ENCODE assay signal across 8 cellular contexts in genomic region chr2:48420512-48421197, GRCh38. TPM values are rescaled to one million over a fixed set of nuclear protein-coding genes. Genes with fewer than 3 reads are reported as not detected.
A peak's percentile ranks its signal among the peaks of the same experiment; 100 is the strongest.
DNase-seq lines count a peak whose midpoint lies in the region; ATAC-seq and TF ChIP-seq lines count a peak whose summit lies in the region.

No MANE protein-coding gene starts in this region.

- peak overlapping the region; percentile 4 for H3K4me3 Mint-ChIP-seq in activated B cell treated with CpG ODN at 0.5 μM for 24 hours

- ATAC-seq in GM19025 (IDR thresholded peaks at IDR 0.05; ENCODE audit: low read depth, unreplicated experiment) (peak; percentile 67), HG03280 (IDR thresholded peaks at IDR 0.05; ENCODE audit: unreplicated experiment) (peak; percentile 86), activated B cell treated with CpG ODN at 0.5 μM for 24 hours (ENCODE audit: low read depth) (peak; percentile 91)

- peaks cover 8% of the 10 kb centered on the region for H3K27me3 Mint-ChIP-seq in activated B cell treated with CpG ODN at 0.5 μM for 24 hours

- H3K36me3 Mint-ChIP-seq in activated B cell treated with CpG ODN at 0.5 μM for 24 hours (ENCODE audit: low read depth), result no peaks in the 10 kb centered on the region

- CTCF ChIA-PET in activated B cell treated with CpG ODN at 0.5 μM for 24 hours (lab: Charles Lee), result interaction anchor here (0.5 to 4.6 kb wide), 9 partner anchors 12 to 563 kb away, joined by 3 to 27 read pairs (median 3); no protein-coding TSS in a partner anchor

- TF ChIP-seq CTCF in AG09309 (IDR thresholded peaks at IDR 0.05; ENCODE audit: control insufficient read depth, insufficient read depth, low read depth, low read length, missing control alignments) (peak; percentile 93), activated B cell treated with CpG ODN at 0.5 μM for 24 hours (IDR thresholded peaks at IDR 0.05) (peak; percentile 66), cardiac fibroblast (IDR thresholded peaks at IDR 0.05; ENCODE audit: low read depth, low read length) (peak; percentile 93)

- H3K9me3 Mint-ChIP-seq in activated B cell treated with CpG ODN at 0.5 μM for 24 hours, result no peaks in the 10 kb centered on the region

- peaks cover 14% of the 10 kb centered on the region for H3K4me1 Mint-ChIP-seq in activated B cell treated with CpG ODN at 0.5 μM for 24 hours

- intact Hi-C loops in activated B cell treated with CpG ODN at 0.5 μM for 24 hours (cut with micrococcal nuclease), result loop anchor here (1.0 to 5.0 kb wide), 4 partner anchors 63 to 563 kb away; no protein-coding TSS in a partner anchor

- no peak overlapping the region for H3K27ac Mint-ChIP-seq in activated B cell treated with CpG ODN at 0.5 μM for 24 hours

- H3K4me3 ChIP-seq in AG09309 (ENCODE audit: control insufficient read depth, low read depth, low read length) (no peak overlapping the region), cardiac fibroblast (replicated peaks in 1 of 2; ENCODE audit: low read depth in 2 of 2, low read length in 2 of 2) (no peak overlapping the region)

- POLR2A ChIA-PET in activated B cell treated with CpG ODN at 0.5 μM for 24 hours (lab: Charles Lee), result no interaction called here

- DNase-seq in AG09309 (ENCODE audit: low read depth) (peak; percentile 72), NCI-H345 (lab: John Stamatoyannopoulos, UW) (peak; percentile 84), activated B cell treated with CpG ODN at 0.5 μM for 24 hours (peak; percentile 80), cardiac fibroblast (ENCODE audit: low read depth in 2 of 2) (peak; percentile 89 to 97), islet precursor cell (peak; percentile 96)
- peak; percentile 95 for DNase-seq in stimulated activated CD4-positive, alpha-beta T cell treated with anti-CD3 and anti-CD28 coated beads, Interleukin-15, amount 100 ng/mL, for 24 hours

RNA-seq across cellular contexts. Expression of gene PPP1R21, which starts 19.9 kb away (rescaled TPM):
- 29.3 and 39.2 TPM in 2 replicates for total RNA-seq in activated B cell treated with CpG ODN at 0.5 μM for 24 hours
